6 cellular contexts compared by ENCODE assay signal in genomic region chr12:68801124-68801523, GRCh38. TPM values are rescaled to one million over a fixed set of nuclear protein-coding genes. Genes with fewer than 3 reads are reported as not detected.
A peak's percentile ranks its signal among the peaks of the same experiment; 100 is the strongest.
DNase-seq lines count a peak whose midpoint lies in the region; ATAC-seq and TF ChIP-seq lines count a peak whose summit lies in the region.
"Not testable (repeated sequence)": the region's sequence is repeated elsewhere in the genome, so short reads cannot be mapped to it uniquely, and the experiment has no call there.

No MANE protein-coding gene starts in this region.

- TF ChIP-seq EP300 in transverse colon (IDR thresholded peaks at IDR 0.05; ENCODE audit: low read depth) = not testable (repeated sequence)

- ATAC-seq in body of pancreas = not testable (repeated sequence)

- 90 to 91% methylated on average over 7 of the region's 7 CpGs for WGBS in body of pancreas, 2 donors
- WGBS in transverse colon (ENCODE audit: low coverage in 1 of 2), 2 donors = 80 to 93% methylated on average over 7 of the region's 7 CpGs

- in situ Hi-C loops in transverse colon (cut with MboI; ENCODE audit: low pct_ligation_motif_present in 1 of 4, low pct_unique_long_range_greater_than_20kb in 1 of 4, low sequenced_read_pairs in 3 of 4) = not testable (repeated sequence)

- not testable (repeated sequence) for H3K27me3 ChIP-seq in OCI-LY1 (ENCODE audit: insufficient read depth, low read length); body of pancreas; transverse colon
- peaks cover 17% of the 10 kb centered on the region for H3K27me3 ChIP-seq in SJSA1 (replicated peaks)

- not testable (repeated sequence) for H3F3A ChIP-seq in OCI-LY1 (ENCODE audit: insufficient read depth, low read length)

- not testable (repeated sequence) for H3K9me2 ChIP-seq in OCI-LY1 (ENCODE audit: low read depth, low read length)

- H3K79me2 ChIP-seq in OCI-LY1 (ENCODE audit: insufficient read depth, low read length) = not testable (repeated sequence)

- intact Hi-C loops in body of pancreas (cut with DNase I); transverse colon (cut with DNase I; ENCODE audit: low total_unique reads): not testable (repeated sequence)

- TF ChIP-seq CTCF in C4-2B (conservative IDR thresholded peaks at IDR 0.05); OCI-LY1 (IDR thresholded peaks at IDR 0.05; ENCODE audit: low read length); body of pancreas (IDR thresholded peaks at IDR 0.05); transverse colon (IDR thresholded peaks at IDR 0.05): not testable (repeated sequence)

- not testable (repeated sequence) for H3K36me3 ChIP-seq in OCI-LY1 (ENCODE audit: insufficient read depth, low read length); SJSA1; body of pancreas (replicated peaks in 1 of 2; ENCODE audit: insufficient read depth in 1 of 2, low read depth in 2 of 2); transverse colon

- peak; percentile 82 to 87 for DNase-seq in SJSA1 (ENCODE audit: low read depth in 1 of 2, low spot score in 2 of 2)
- DNase-seq in body of pancreas; epithelial cell of prostate (ENCODE audit: low read depth, low spot score); transverse colon: not testable (repeated sequence)

- not testable (repeated sequence) for H3K4me3 ChIP-seq in OCI-LY1 (ENCODE audit: low read depth, low read length, poor library complexity, severe bottlenecking); SJSA1; body of pancreas; transverse colon

- not testable (repeated sequence) for H3K4me2 ChIP-seq in OCI-LY1 (ENCODE audit: low read length)

- H3K9me3 ChIP-seq in OCI-LY1 (ENCODE audit: low read length); body of pancreas; transverse colon: not testable (repeated sequence)
- H3K9me3 ChIP-seq in SJSA1 (replicated peaks) = peaks cover 16% of the 10 kb centered on the region

- peaks cover 38% of the 10 kb centered on the region for H3K4me1 ChIP-seq in OCI-LY1 (ENCODE audit: insufficient read depth, low read length, severe bottlenecking)
- H3K4me1 ChIP-seq in SJSA1 (replicated peaks) = not testable (repeated sequence)
- peaks cover 41% of the 10 kb centered on the region for H3K4me1 ChIP-seq in body of pancreas
- H3K4me1 ChIP-seq in transverse colon = peaks cover 0 to 14% (median 2%) of the 10 kb centered on the region in 4 donors

- not testable (repeated sequence) for TF ChIP-seq POLR2A in body of pancreas (IDR thresholded peaks at IDR 0.05); transverse colon (IDR thresholded peaks at IDR 0.05)

- not testable (repeated sequence) for H3K9ac ChIP-seq in OCI-LY1 (ENCODE audit: low read length)

- peak overlapping the region; percentile 49 for H3K27ac ChIP-seq in C4-2B
- H3K27ac ChIP-seq in OCI-LY1 (ENCODE audit: low read depth, low read length, poor library complexity, severe bottlenecking) = peak overlapping the region; percentile 58
- not testable (repeated sequence) for H3K27ac ChIP-seq in SJSA1
- peak overlapping the region in 3 of 4 donors; percentile 9 to 59 (median 58) for H3K27ac ChIP-seq in body of pancreas
- peak overlapping the region; percentile 34 for H3K27ac ChIP-seq in epithelial cell of prostate
- H3K27ac ChIP-seq in transverse colon = peak overlapping the region in 3 of 4 donors; percentile 43 to 58 (median 49)

- H2AFZ ChIP-seq in OCI-LY1 (ENCODE audit: low read length) = not testable (repeated sequence)

- not testable (repeated sequence) for H4K20me1 ChIP-seq in OCI-LY1 (ENCODE audit: insufficient read depth, low read length)

RNA-seq across cellular contexts. Expression of gene MDM2, which starts 6.9 kb away (rescaled TPM):
- total RNA-seq in SJSA1 (2014; rRNA removed; shearing (Covaris generic)) = 2,133 and 2,408 TPM in 2 replicates
- total RNA-seq in body of pancreas (10 to 100 TPM; 54.1 to 93.4 TPM), transverse colon (100 to 1,000 TPM in 3 of 4 donors, 10 to 100 TPM in 1; 45.7 to 291 (median 220) TPM)

RNA-seq across cellular contexts. Expression of gene SLC35E3, which starts 55.1 kb away (rescaled TPM):
- 0.63 and 4.9 TPM in 2 replicates for total RNA-seq in SJSA1 (2014; rRNA removed; shearing (Covaris generic))
- total RNA-seq in body of pancreas (1 to 10 TPM; 2.1 to 2.6 TPM), transverse colon (1 to 10 TPM; 1.6 to 8.1 (median 4.6) TPM)
